ENCODE assay signal across 8 cellular contexts in the genomic region with DNA sequence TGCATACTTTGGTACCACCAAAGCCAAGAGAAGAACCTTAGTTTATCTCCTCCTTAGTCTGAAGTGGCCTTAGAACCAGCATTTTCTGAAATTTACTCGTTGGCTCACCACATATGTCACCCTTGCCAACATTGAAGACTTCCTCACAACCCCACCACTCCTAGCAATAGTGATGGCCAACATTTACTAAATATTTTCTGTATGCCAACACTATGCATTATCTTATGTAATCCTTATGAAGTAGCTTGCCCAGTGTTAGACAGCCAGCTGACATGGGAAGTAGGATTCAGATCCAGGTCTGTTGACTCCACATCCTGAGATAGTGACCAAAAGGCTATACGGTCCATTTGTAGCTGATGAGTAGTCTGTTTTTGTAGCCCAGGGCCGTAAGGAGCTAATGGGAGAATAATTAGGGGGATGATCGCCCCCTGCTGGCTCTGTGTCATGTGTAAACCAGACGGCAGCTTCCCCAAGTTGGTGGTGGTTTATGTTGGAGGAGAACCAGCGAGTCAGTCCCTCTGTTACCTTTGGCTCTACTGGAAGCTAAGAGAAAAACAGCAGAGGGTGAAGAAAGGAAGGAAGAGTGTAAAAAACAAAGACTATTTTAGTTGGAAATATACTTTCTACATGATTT.
DNase-seq lines count a peak whose midpoint lies in the region; ATAC-seq, FAIRE-seq and TF ChIP-seq lines count a peak whose summit lies in the region.
"Had no signal": no experiment of that assay in that cellular context is flagged by ENCODE, and none has a peak within 500 bp of the region (broad histone marks: within the 10 kb centered on the region; RNA-seq: fewer than 3 reads in every experiment).

No MANE protein-coding gene starts in this region.

- H2BK120ac ChIP-seq in H1 (replicated peaks; ENCODE audit: low read depth, low read length) (no peak overlapping the region), mesendoderm (ENCODE audit: low read depth, low read length) (no peak overlapping the region)

- H3K9me3 ChIP-seq in H1 (ENCODE audit: insufficient read depth in 2 of 2, low read depth in 1 of 2, low read length in 1 of 2), result no peaks in the 10 kb centered on the region

- H3K79me2 ChIP-seq in H1 (ENCODE audit: control insufficient read depth in 1 of 2, insufficient read depth in 2 of 2, low read length in 2 of 2), result no peaks in the 10 kb centered on the region
- H3K79me2 ChIP-seq in mesendoderm (ENCODE audit: control insufficient read depth, insufficient read depth, low read length), result peaks cover 2% of the 10 kb centered on the region

- peak; percentile 95 for FAIRE-seq in GM12892 (lab: Jason Lieb, UNC)
- FAIRE-seq in H1 (lab: Jason Lieb, UNC), result peak; percentile 66

- no peak overlapping the region for H4K5ac ChIP-seq in H1 (ENCODE audit: insufficient read length, low read depth, low read length)
- no peak overlapping the region for H4K5ac ChIP-seq in mesendoderm (ENCODE audit: low read length)

- H3K9ac ChIP-seq in H1 (replicated peaks in 1 of 4; ENCODE audit: extremely low read depth in 1 of 4, low read depth in 3 of 4, low read length in 3 of 4) (no peak overlapping the region), mesendoderm (ENCODE audit: low read length) (no peak overlapping the region)

- no peak overlapping the region; the same call in 1 of the 2 replicates for H2BK12ac ChIP-seq in H1 (ENCODE audit: low read depth, low read length)

- no peaks in the 10 kb centered on the region for H3K36me3 Mint-ChIP-seq in activated CD8-positive, alpha-beta T cell treated with anti-CD3 and anti-CD28 coated beads, Interleukin-2, amount 10 ng/mL, durations not matched to agents 7 days and 5 days (ENCODE audit: low read depth)

- H2BK5ac ChIP-seq in H1 (ENCODE audit: low read depth, low read length), result no peak overlapping the region; the same call in 1 of the 2 replicates
- H2BK5ac ChIP-seq in mesendoderm (ENCODE audit: low read length), result no peak overlapping the region

- no peak overlapping the region for H2AK5ac ChIP-seq in H1 (ENCODE audit: low read depth, low read length)
- H2AK5ac ChIP-seq in mesendoderm (ENCODE audit: low read length), result no peak overlapping the region

- H3K4me3 ChIP-seq in H1 (ENCODE audit: extremely low read depth in 1 of 4, insufficient read depth in 2 of 4, low read depth in 3 of 4, low read length in 4 of 4) (no peak overlapping the region), mesendoderm (ENCODE audit: low read length) (no peak overlapping the region)

- H3K36me3 ChIP-seq in H1 (ENCODE audit: control insufficient read depth in 2 of 4, insufficient read depth in 4 of 4, low read length in 3 of 4), result peaks cover 2 to 8% (median 8%) of the 10 kb centered on the region in 4 experiments; a peak in 5 of 8 replicates
- peaks cover 2% of the 10 kb centered on the region for H3K36me3 ChIP-seq in mesendoderm (ENCODE audit: control insufficient read depth, insufficient read depth, low read length)

- H3K4me2 ChIP-seq in H1 (ENCODE audit: insufficient read depth in 1 of 2, low read depth in 2 of 2, low read length in 2 of 2) (no peak overlapping the region), mesendoderm (ENCODE audit: low read length) (no peak overlapping the region)

- H3K27ac ChIP-seq in H1 (ENCODE audit: low read depth, low read length) (no peak overlapping the region), mesendoderm (ENCODE audit: low read depth, low read length) (no peak overlapping the region)

- TF ChIP-seq EP300 in H1 (IDR thresholded peaks at IDR 0.05; ENCODE audit: borderline replicate concordance in 1 of 2, low read depth in 2 of 2, low read length in 2 of 2), result no peak

- H3K9me3 Mint-ChIP-seq in activated CD8-positive, alpha-beta T cell treated with anti-CD3 and anti-CD28 coated beads, Interleukin-2, amount 10 ng/mL, durations not matched to agents 7 days and 5 days (ENCODE audit: insufficient read depth), result no peaks in the 10 kb centered on the region
- H3K9me3 Mint-ChIP-seq: stimulated activated naive CD8-positive, alpha-beta T cell treated with anti-CD3 and anti-CD28 coated beads, Interleukin-15, Interleukin-2, amounts not matched to agents 100 ng/mL and 50 ng/mL, for 24 hours had no signal

- H3K56ac ChIP-seq in H1 (replicated peaks; ENCODE audit: insufficient read length, low read depth, low read length) (no peak overlapping the region), mesendoderm (ENCODE audit: low read length) (no peak overlapping the region)

- TF ChIP-seq RAD21 in H1 (IDR thresholded peaks at IDR 0.05 in 1 of 2, conservative IDR thresholded peaks at IDR 0.05 in 1 of 2; ENCODE audit: low read depth in 2 of 2, low read length in 2 of 2), result peak; percentile 87 to 92

- H3K27me3 Mint-ChIP-seq in activated CD8-positive, alpha-beta T cell treated with anti-CD3 and anti-CD28 coated beads, Interleukin-2, amount 10 ng/mL, durations not matched to agents 7 days and 5 days (ENCODE audit: low read depth), result peaks cover 3% of the 10 kb centered on the region

- H4K8ac ChIP-seq in H1 (ENCODE audit: extremely low read depth, insufficient read depth, low read length) (no peak overlapping the region), mesendoderm (ENCODE audit: low read depth, low read length) (no peak overlapping the region)

- no peak overlapping the region for H3K4me3 Mint-ChIP-seq in activated CD8-positive, alpha-beta T cell treated with anti-CD3 and anti-CD28 coated beads, Interleukin-2, amount 10 ng/mL, durations not matched to agents 7 days and 5 days
- H3K4me3 Mint-ChIP-seq: stimulated activated naive CD8-positive, alpha-beta T cell treated with anti-CD3 and anti-CD28 coated beads, Interleukin-15, Interleukin-2, amounts not matched to agents 100 ng/mL and 50 ng/mL, for 24 hours had no signal

- no peak overlapping the region for H2AFZ ChIP-seq in H1 (ENCODE audit: low read length)

- H3K27me3 ChIP-seq in H1 (replicated peaks in 1 of 4; ENCODE audit: control insufficient read depth in 3 of 4, extremely low read depth in 1 of 4, insufficient read depth in 3 of 4, low read length in 3 of 4), result no peaks in the 10 kb centered on the region
- H3K27me3 ChIP-seq in mesendoderm (ENCODE audit: insufficient read depth, low read length, poor library complexity), result no peaks in the 10 kb centered on the region

- DNase-seq in GM12892 (ENCODE audit: insufficient read length), result peak; percentile 47
- peak; percentile 91 for DNase-seq in NCI-H82 (lab: John Stamatoyannopoulos, UW)
- DNase-seq in activated CD8-positive, alpha-beta T cell treated with anti-CD3 and anti-CD28 coated beads, Interleukin-2, amount 10 ng/mL, durations not matched to agents 7 days and 5 days, result peak; percentile 75
- DNase-seq in H1 (ENCODE audit: low read depth in 1 of 2, low spot score in 2 of 2), result peak; percentile 65 to 89
- peak; percentile 94 for DNase-seq in mesendoderm
- DNase-seq in stimulated activated CD8-positive, alpha-beta memory T cell treated with anti-CD3 and anti-CD28 coated beads, Interleukin-15, amount 100 ng/mL, for 24 hours (ENCODE audit: low read depth), result peak; percentile 39

- H4K20me1 ChIP-seq in H1 (replicated peaks in 1 of 2; ENCODE audit: control insufficient read depth in 1 of 2, insufficient read depth in 2 of 2, low read length in 2 of 2), result peaks cover 0 to under 1% of the 10 kb centered on the region in 2 experiments

- H4K91ac ChIP-seq in H1 (replicated peaks; ENCODE audit: insufficient read length, low read length), result no peak overlapping the region

- H3K23me2 ChIP-seq in H1 (ENCODE audit: low read depth, low read length), result no peaks in the 10 kb centered on the region

- no peak overlapping the region for H3K27ac Mint-ChIP-seq in activated CD8-positive, alpha-beta T cell treated with anti-CD3 and anti-CD28 coated beads, Interleukin-2, amount 10 ng/mL, durations not matched to agents 7 days and 5 days
- H3K27ac Mint-ChIP-seq: stimulated activated naive CD8-positive, alpha-beta T cell treated with anti-CD3 and anti-CD28 coated beads, Interleukin-15, Interleukin-2, amounts not matched to agents 100 ng/mL and 50 ng/mL, for 24 hours had no signal

- H3K14ac ChIP-seq in H1 (ENCODE audit: insufficient read length), result no peak overlapping the region

- WGBS in H1 (ENCODE audit: extremely low coverage in 1 of 2, insufficient coverage in 1 of 2, insufficient read length in 1 of 2, insufficient replicate concordance in 2 of 2, low coverage in 1 of 2, low lambda C conversion rate in 2 of 2, missing lambda C conversion rate in 1 of 2), 2 experiments, result 59% methylated on average over 6 of the region's 6 CpGs; no CpG with 5 or more reads in 1 of the 2 experiments
- no CpG with 5 or more reads among the region's 6 CpGs for WGBS in mesendoderm (ENCODE audit: extremely low coverage, insufficient coverage, low lambda C conversion rate)

- H3K18ac ChIP-seq in H1 (ENCODE audit: extremely low read depth, low read length) (no peak overlapping the region), mesendoderm (ENCODE audit: low read length) (no peak overlapping the region)

- H3K4me1 ChIP-seq in H1 (replicated peaks in 1 of 4; ENCODE audit: control insufficient read depth in 3 of 4, insufficient read depth in 4 of 4, low read length in 3 of 4), result peaks cover 0 to 7% (median 3%) of the 10 kb centered on the region in 4 experiments; a peak in 3 of 7 replicates
- peaks cover 5% of the 10 kb centered on the region for H3K4me1 ChIP-seq in mesendoderm (ENCODE audit: control insufficient read depth, low read depth, low read length)

- H3K23ac ChIP-seq in H1 (ENCODE audit: insufficient read length) (no peak overlapping the region), mesendoderm (ENCODE audit: low read length) (no peak overlapping the region)

- H2BK15ac ChIP-seq in H1 (ENCODE audit: low read length) (no peak overlapping the region), mesendoderm (replicated peaks; ENCODE audit: low read depth) (no peak overlapping the region)

- POLR2A ChIA-PET in activated CD8-positive, alpha-beta T cell treated with anti-CD3 and anti-CD28 coated beads, Interleukin-2, amount 10 ng/mL, durations not matched to agents 7 days and 5 days (lab: Charles Lee), result no interaction called here
- POLR2A ChIA-PET in H1 (lab: Charles Lee; ENCODE audit: partially characterized antibody), result interaction anchor here (0.7 to 1.3 kb wide), 6 partner anchors 14 to 477 kb away, joined by 3 to 4 read pairs (median 4); no protein-coding TSS in a partner anchor

- TF ChIP-seq POLR2A in GM12892 (IDR thresholded peaks at IDR 0.05; ENCODE audit: low read depth, low read length) (no peak), H1 (IDR thresholded peaks at IDR 0.05; ENCODE audit: control extremely low read depth in 1 of 2, low read depth in 2 of 2, low read length in 2 of 2) (no peak)

- CTCF ChIA-PET in activated CD8-positive, alpha-beta T cell treated with anti-CD3 and anti-CD28 coated beads, Interleukin-2, amount 10 ng/mL, durations not matched to agents 7 days and 5 days (lab: Charles Lee), result interaction anchor here (0.7 to 6.8 kb wide), 21 partner anchors 8 to 600 kb away, joined by 3 to 85 read pairs (median 3); no protein-coding TSS in a partner anchor
- CTCF ChIA-PET in H1 (lab: Charles Lee; ENCODE audit: partially characterized antibody), result interaction anchor here (0.5 to 8.3 kb wide), 51 partner anchors 8 to 600 kb away, joined by 3 to 88 read pairs (median 4); a partner anchor contains a TSS

- H2BK20ac ChIP-seq in H1 (ENCODE audit: low read length), result no peak overlapping the region

- no peak overlapping the region for H3K4ac ChIP-seq in H1 (replicated peaks; ENCODE audit: insufficient read length, low read depth, low read length)
- H3K4ac ChIP-seq in mesendoderm (ENCODE audit: low read depth, low read length), result no peak overlapping the region

- no peaks in the 10 kb centered on the region for H3K4me1 Mint-ChIP-seq in activated CD8-positive, alpha-beta T cell treated with anti-CD3 and anti-CD28 coated beads, Interleukin-2, amount 10 ng/mL, durations not matched to agents 7 days and 5 days (ENCODE audit: low read depth)

- TF ChIP-seq CTCF in H1 (IDR thresholded peaks at IDR 0.05; ENCODE audit: control extremely low read depth in 1 of 3, insufficient read depth in 1 of 3, low read depth in 1 of 3, low read length in 3 of 3), result peak; percentile 68 to 81 (median 72)

- H3K79me1 ChIP-seq in H1 (ENCODE audit: low read depth, low read length), result peaks cover 3% of the 10 kb centered on the region; the same call in 1 of the 2 replicates
- peaks cover 8% of the 10 kb centered on the region for H3K79me1 ChIP-seq in mesendoderm (ENCODE audit: low read length)

- peak; percentile 55 for ATAC-seq in HG03432 (IDR thresholded peaks at IDR 0.05; ENCODE audit: unreplicated experiment)
- peak; percentile 60 for ATAC-seq in activated CD8-positive, alpha-beta T cell treated with anti-CD3 and anti-CD28 coated beads, Interleukin-2, amount 10 ng/mL, durations not matched to agents 7 days and 5 days

Comparison
In these comparisons a context has a peak if more than half of its experiments do, and no peak if none do; other contexts are left out.
1. DNase-seq: peak in every context shown above with its lines; median percentile 94 in mesendoderm; 91 in NCI-H82; 77 in H1; 75 in activated CD8-positive, alpha-beta T cell treated with anti-CD3 and anti-CD28 coated beads, Interleukin-2, amount 10 ng/mL, durations not matched to agents 7 days and 5 days; 47 in GM12892; 39 in stimulated activated CD8-positive, alpha-beta memory T cell treated with anti-CD3 and anti-CD28 coated beads, Interleukin-15, amount 100 ng/mL, for 24 hours.